ENCODE assay signal across 8 cellular contexts in the genomic region with DNA sequence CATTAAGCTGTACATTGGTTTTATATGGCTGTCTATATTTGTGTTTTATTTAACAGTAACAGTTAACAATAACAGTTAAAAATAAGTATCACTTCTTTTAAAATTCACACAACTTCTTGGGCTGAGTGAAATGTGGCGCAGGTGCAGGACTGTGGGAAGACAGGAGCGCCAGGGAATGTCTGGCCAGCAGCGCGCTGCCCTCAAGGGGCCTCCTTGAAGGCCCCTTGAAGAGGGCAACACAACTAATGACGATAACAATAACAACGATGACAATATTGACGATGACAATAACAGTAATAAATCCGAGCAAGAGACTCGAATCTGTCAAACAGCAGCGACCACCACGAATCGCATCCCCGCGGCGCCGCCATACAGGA. TPM values are rescaled to one million over a fixed set of nuclear protein-coding genes. Genes with fewer than 3 reads are reported as not detected.
DNase-seq lines count a peak whose midpoint lies in the region; ATAC-seq and TF ChIP-seq lines count a peak whose summit lies in the region.

No MANE protein-coding gene starts in this region.

- H3K4me1 Mint-ChIP-seq in activated T-cell treated with anti-CD3 and anti-CD28 coated beads, Interleukin-2, amount 50 U/mL, for 4 hours (ENCODE audit: low read depth): peaks cover 13% of the 10 kb centered on the region
- H3K4me1 Mint-ChIP-seq in chondrocyte (ENCODE audit: low read depth): peaks cover 35% of the 10 kb centered on the region

- DNase-seq in activated T-cell treated with anti-CD3 and anti-CD28 coated beads, Interleukin-2, amount 50 U/mL, for 4 hours: no peak
- DNase-seq in activated T-cell treated with anti-CD3 and anti-CD28 coated beads for 4 hours (no peak), chondrocyte (ENCODE audit: low spot score) (no peak), midbrain (lab: John Stamatoyannopoulos, UW) (peak; percentile 55), upper lobe of right lung (no peak), hippocampal formation (lab: John Stamatoyannopoulos, UW) (no peak)

- H3K27me3 ChIP-seq in upper lobe of right lung: no peaks in the 10 kb centered on the region

- no peak for ATAC-seq in activated T-cell treated with anti-CD3 and anti-CD28 coated beads, Interleukin-2, amount 50 U/mL, for 4 hours
- ATAC-seq in upper lobe of right lung (peak; percentile 3), HG03108 (IDR thresholded peaks at IDR 0.05; ENCODE audit: unreplicated experiment) (no peak), HG02981 (IDR thresholded peaks at IDR 0.05; ENCODE audit: unreplicated experiment) (no peak)

- TF ChIP-seq CTCF in chondrocyte (IDR thresholded peaks at IDR 0.05): no peak
- no peak for TF ChIP-seq CTCF in upper lobe of right lung (IDR thresholded peaks at IDR 0.05)

- H3K9me3 Mint-ChIP-seq in activated T-cell treated with anti-CD3 and anti-CD28 coated beads, Interleukin-2, amount 50 U/mL, for 4 hours: peaks cover 24% of the 10 kb centered on the region
- peaks cover 9% of the 10 kb centered on the region for H3K9me3 Mint-ChIP-seq in chondrocyte (ENCODE audit: low read depth)

- H3K4me1 ChIP-seq in upper lobe of right lung: peaks cover 12% of the 10 kb centered on the region

- H3K27me3 Mint-ChIP-seq in activated T-cell treated with anti-CD3 and anti-CD28 coated beads, Interleukin-2, amount 50 U/mL, for 4 hours (ENCODE audit: low read depth): peaks cover 31% of the 10 kb centered on the region
- H3K27me3 Mint-ChIP-seq in chondrocyte (ENCODE audit: low read depth): no peaks in the 10 kb centered on the region

- H3K36me3 Mint-ChIP-seq in activated T-cell treated with anti-CD3 and anti-CD28 coated beads, Interleukin-2, amount 50 U/mL, for 4 hours (ENCODE audit: insufficient read depth): no peaks in the 10 kb centered on the region
- H3K36me3 Mint-ChIP-seq in chondrocyte (ENCODE audit: low read depth): peaks cover 10% of the 10 kb centered on the region

- peaks cover under 1% of the 10 kb centered on the region for H3K9me3 ChIP-seq in upper lobe of right lung

- H3K27ac ChIP-seq in upper lobe of right lung: no peak overlapping the region

- H3K4me3 ChIP-seq in upper lobe of right lung: peak overlapping the region; percentile 82

- no peaks in the 10 kb centered on the region for H3K36me3 ChIP-seq in upper lobe of right lung

- H3K4me3 Mint-ChIP-seq in activated T-cell treated with anti-CD3 and anti-CD28 coated beads, Interleukin-2, amount 50 U/mL, for 4 hours: peak overlapping the region; percentile 71
- H3K4me3 Mint-ChIP-seq in chondrocyte (ENCODE audit: unreplicated experiment): peak overlapping the region; percentile 76

- peak overlapping the region; percentile 78 for H3K27ac Mint-ChIP-seq in chondrocyte (ENCODE audit: unreplicated experiment)

- intact Hi-C loops in upper lobe of right lung (cut with DNase I): no loop called here

RNA-seq across cellular contexts. Expression of gene PPP2R3A, which starts 0.4 kb away (rescaled TPM):
- under 1 TPM; 0.03 to 0.46 (median 0.42) TPM for total RNA-seq in activated T-cell treated with anti-CD3 and anti-CD28 coated beads, Interleukin-2, amount 50 U/mL, for 4 hours
- 14.7 to 20.6 TPM (median 14.8 TPM) in 3 replicates for total RNA-seq in chondrocyte
- total RNA-seq in upper lobe of right lung: 7.4 TPM
